ENCODE assay signal across 8 cellular contexts in genomic region chr10:89213191-89213808, GRCh38. TPM values are rescaled to one million over a fixed set of nuclear protein-coding genes. Genes with fewer than 3 reads are reported as not detected.
DNase-seq lines count a peak whose midpoint lies in the region; ATAC-seq, FAIRE-seq and TF ChIP-seq lines count a peak whose summit lies in the region.

No MANE protein-coding gene starts in this region.

- intact Hi-C loops in naive thymus-derived CD4-positive, alpha-beta T cell (cut with micrococcal nuclease): loop anchor here (1.0 kb wide), 4 partner anchors 183 to 648 kb away; no protein-coding TSS in a partner anchor

- H3K4me1 Mint-ChIP-seq in naive thymus-derived CD4-positive, alpha-beta T cell: peaks cover 8 to 18% (median 10%) of the 10 kb centered on the region in 7 donors

- H3K4me3 Mint-ChIP-seq in naive thymus-derived CD4-positive, alpha-beta T cell: no peak overlapping the region

- no peaks in the 10 kb centered on the region for H3K27me3 ChIP-seq in AG04450 (ENCODE audit: control insufficient read depth, insufficient read depth, low read length)
- no peaks in the 10 kb centered on the region for H3K27me3 ChIP-seq in naive thymus-derived CD4-positive, alpha-beta T cell (ENCODE audit: control insufficient read depth in 2 of 2, insufficient read depth in 2 of 2, low read length in 2 of 2)

- no peak overlapping the region for H3K4me3 ChIP-seq in AG04450 (ENCODE audit: low read depth, low read length)
- H3K4me3 ChIP-seq in naive thymus-derived CD4-positive, alpha-beta T cell (ENCODE audit: low read length): no peak overlapping the region

- FAIRE-seq in RCC 7860 (lab: Jason Lieb, UNC): peak; percentile 72

- DNase-seq in AG04450 (ENCODE audit: low read depth, low spot score) (no peak), GM13977 (ENCODE audit: low spot score) (peak; percentile 39), RCC 7860 (ENCODE audit: low spot score) (peak; percentile 16), epidermal melanocyte (ENCODE audit: insufficient read length, low spot score) (peak; percentile 26), OCI-M2 (lab: John Stamatoyannopoulos, UW; ENCODE audit: unreplicated experiment) (no peak)
- peak in 7 of 9 donors; percentile 17 to 56 (median 46) for DNase-seq in naive thymus-derived CD4-positive, alpha-beta T cell

- no peaks in the 10 kb centered on the region for H3K9me3 ChIP-seq in AG04450 (ENCODE audit: control insufficient read depth, insufficient read depth, low read length)
- no peaks in the 10 kb centered on the region for H3K9me3 ChIP-seq in naive thymus-derived CD4-positive, alpha-beta T cell (ENCODE audit: control insufficient read depth in 2 of 3, low read length in 3 of 3)

- peaks cover 0 to 9% of the 10 kb centered on the region in 2 donors for H3K4me1 ChIP-seq in naive thymus-derived CD4-positive, alpha-beta T cell (ENCODE audit: control insufficient read depth in 2 of 2, insufficient read depth in 2 of 2, low read length in 2 of 2)

- H3K27me3 Mint-ChIP-seq in naive thymus-derived CD4-positive, alpha-beta T cell: peaks cover 16 to 37% (median 26%) of the 10 kb centered on the region in 5 donors

- POLR2A ChIA-PET in AG04450 (lab: Yijun Ruan, JAX): no interaction called here
- POLR2A ChIA-PET in naive thymus-derived CD4-positive, alpha-beta T cell (lab: Charles Lee): no interaction called here

- H3K36me3 Mint-ChIP-seq in naive thymus-derived CD4-positive, alpha-beta T cell: peaks cover 0 to 7% (median 0%) of the 10 kb centered on the region in 5 donors

- no peak overlapping the region for H3K27ac Mint-ChIP-seq in naive thymus-derived CD4-positive, alpha-beta T cell

- H3K27ac ChIP-seq in AG04450 (ENCODE audit: low read depth, low read length): no peak overlapping the region
- H3K27ac ChIP-seq in naive thymus-derived CD4-positive, alpha-beta T cell (ENCODE audit: low read depth, low read length): no peak overlapping the region

- TF ChIP-seq CTCF in AG04450 (IDR thresholded peaks at IDR 0.05; ENCODE audit: low read depth, low read length) (peak; percentile 63), GM13977 (IDR thresholded peaks at IDR 0.05; ENCODE audit: extremely low read depth, insufficient read depth, missing control alignments) (peak; percentile 59)

- ATAC-seq in naive thymus-derived CD4-positive, alpha-beta T cell: peak; percentile 72
- ATAC-seq in HG03520 (IDR thresholded peaks at IDR 0.05; ENCODE audit: unreplicated experiment): no peak
- ATAC-seq in GM21786 (IDR thresholded peaks at IDR 0.05; ENCODE audit: unreplicated experiment): no peak

- CTCF ChIA-PET in AG04450 (lab: Charles Lee): interaction anchor here (0.6 to 4.2 kb wide), 20 partner anchors 9 to 446 kb away, joined by 3 to 147 read pairs (median 4); partner anchors contain the start of gene FAS
- CTCF ChIA-PET in naive thymus-derived CD4-positive, alpha-beta T cell (lab: Charles Lee): interaction anchor here (0.6 to 4.2 kb wide), 10 partner anchors 33 to 378 kb away, joined by 3 to 73 read pairs (median 6); no protein-coding TSS in a partner anchor

- peaks cover 0 to 13% (median 0%) of the 10 kb centered on the region in 3 experiments for H3K36me3 ChIP-seq in naive thymus-derived CD4-positive, alpha-beta T cell (ENCODE audit: control insufficient read depth in 2 of 3, insufficient read depth in 3 of 3, low read length in 3 of 3)

- no peaks in the 10 kb centered on the region for H3K9me3 Mint-ChIP-seq in naive thymus-derived CD4-positive, alpha-beta T cell

- in situ Hi-C loops in GM13977 (cut with MboI; ENCODE audit: low pct_unique_long_range_greater_than_20kb, low sequenced_read_pairs, unreplicated experiment): loop anchor here (5.0 to 10.0 kb wide), 3 partner anchors 178 to 378 kb away; no protein-coding TSS in a partner anchor

RNA-seq across cellular contexts. Expression of gene CH25H, which starts 6.2 kb away (rescaled TPM):
- polyA plus RNA-seq in AG04450 (2011; rRNA removed): 0.71 and 1.1 TPM in 2 replicates
- polyA minus RNA-seq in AG04450 (2011; rRNA and poly(A)+ RNA removed): 1.2 and 2.9 TPM in 2 replicates
- under 1 TPM in 1 of 5 experiments, not detected in 4; 0.34 TPM for total RNA-seq in naive thymus-derived CD4-positive, alpha-beta T cell
- polyA plus RNA-seq in naive thymus-derived CD4-positive, alpha-beta T cell: under 1 TPM in 1 of 2 donors, not detected in 1; 0.11 TPM

RNA-seq across cellular contexts. Expression of gene LIPA, which starts 38.3 kb away (rescaled TPM):
- polyA plus RNA-seq in AG04450 (2011; rRNA removed): 48.8 and 51.6 TPM in 2 replicates
- polyA minus RNA-seq in AG04450 (2011; rRNA and poly(A)+ RNA removed): 17.6 and 26.0 TPM in 2 replicates
- 10 to 100 TPM; 19.9 to 49.9 (median 48.3) TPM for total RNA-seq in naive thymus-derived CD4-positive, alpha-beta T cell
- polyA plus RNA-seq in naive thymus-derived CD4-positive, alpha-beta T cell: 10 to 100 TPM; 95.8 to 97.8 TPM

Comparison
In these comparisons a context has a peak if more than half of its experiments do, and no peak if none do; other contexts are left out.
1. DNase-seq: peak in GM13977 (single experiment), RCC 7860 (single experiment), epidermal melanocyte (single experiment) and naive thymus-derived CD4-positive, alpha-beta T cell (7 of 9); none in AG04450 (single experiment) and OCI-M2 (single experiment).